Comparison of ENCODE assay signal across 17 cellular contexts in the genomic region with DNA sequence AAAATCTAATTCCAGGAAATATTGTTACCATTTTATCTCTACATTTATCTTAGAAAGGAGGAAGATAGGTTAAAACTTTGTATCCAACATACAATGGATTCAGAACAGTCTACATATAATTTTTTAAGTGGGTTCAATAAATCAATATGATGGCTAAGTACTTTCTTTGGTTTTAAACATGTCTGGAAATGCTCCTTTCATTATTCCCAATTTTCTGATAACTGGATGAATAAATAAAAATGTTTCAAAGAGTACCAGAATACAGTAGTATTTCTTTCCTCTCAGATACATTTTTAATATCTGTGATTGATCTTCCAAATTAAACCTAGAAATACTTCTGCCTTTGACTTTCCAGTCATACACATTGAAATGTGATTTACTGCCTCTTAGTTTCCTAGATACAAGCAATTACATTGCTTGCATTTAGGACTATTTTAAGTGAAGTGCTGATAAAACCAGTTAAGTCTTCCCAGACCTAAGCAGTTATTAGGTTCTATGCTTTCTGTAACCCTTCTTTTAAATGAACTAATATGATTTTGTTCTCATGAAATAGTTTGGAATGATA.
DNase-seq lines count a peak whose midpoint lies in the region; FAIRE-seq and TF ChIP-seq lines count a peak whose summit lies in the region.
"Had no signal": no experiment of that assay in that cellular context is flagged by ENCODE, and none has a peak within 500 bp of the region (broad histone marks: within the 10 kb centered on the region; RNA-seq: fewer than 3 reads in every experiment).

No MANE protein-coding gene starts in this region.

- H3K4ac ChIP-seq in mesenchymal stem cell (ENCODE audit: low read depth in 1 of 2, low read length in 2 of 2): no peak overlapping the region

- H3K27me3 ChIP-seq in mesenchymal stem cell (ENCODE audit: control insufficient read depth in 1 of 2, insufficient read depth in 1 of 2, low read length in 2 of 2): no peaks in the 10 kb centered on the region
- H3K27me3 ChIP-seq: BLaER1 had no signal

- H3K14ac ChIP-seq in mesenchymal stem cell (ENCODE audit: low read length in 2 of 2): no peak overlapping the region

- no peak overlapping the region for H2AFZ ChIP-seq in mesenchymal stem cell (ENCODE audit: low read depth, low read length)

- H2BK120ac ChIP-seq in mesenchymal stem cell (ENCODE audit: low read depth, low read length): no peak overlapping the region

- H2AK5ac ChIP-seq in mesenchymal stem cell (ENCODE audit: low read length, severe bottlenecking): no peak overlapping the region

- H4K91ac ChIP-seq in mesenchymal stem cell (ENCODE audit: low read length): no peak overlapping the region

- H2BK5ac ChIP-seq in mesenchymal stem cell (ENCODE audit: low read depth, low read length, poor library complexity, severe bottlenecking): no peak overlapping the region

- DNase-seq in NCI-H1105 treated with DMSO at 0.1 percent for 48 hours (lab: John Stamatoyannopoulos, UW): peak; percentile 17
- no peak for DNase-seq in NCI-H1105 (lab: John Stamatoyannopoulos, UW)
- DNase-seq in D721Med (ENCODE audit: insufficient read length, low spot score): no peak
- DNase-seq in NCI-H69 (lab: John Stamatoyannopoulos, UW): peak; percentile 47
- DNase-seq in mesenchymal stem cell: peak; percentile 28
- DNase-seq in GM10266 (ENCODE audit: extremely low spot score): no peak
- no peak for DNase-seq in HPDE6-E6E7 (ENCODE audit: extremely low spot score)
- no peak for DNase-seq in NAMALWA (ENCODE audit: low spot score)
- DNase-seq: CD8-positive, alpha-beta memory T cell; DMS 273 treated with DMSO at 0.1 percent for 48 hours; H7 had no signal

- no peak overlapping the region for H3K9ac ChIP-seq in mesenchymal stem cell (ENCODE audit: low read length)
- H3K9ac ChIP-seq: BLaER1 had no signal

- H3K27ac ChIP-seq in mesenchymal stem cell (ENCODE audit: low read length, poor library complexity, severe bottlenecking): no peak overlapping the region
- H3K27ac ChIP-seq: 22Rv1, BLaER1 had no signal

- no peaks in the 10 kb centered on the region for H3K79me1 ChIP-seq in mesenchymal stem cell (replicated peaks; ENCODE audit: low read length, poor library complexity, severe bottlenecking)

- no peak overlapping the region for H3K23ac ChIP-seq in mesenchymal stem cell (ENCODE audit: low read length in 2 of 2)

- no peak overlapping the region for H3K4me2 ChIP-seq in mesenchymal stem cell (ENCODE audit: low read length, poor library complexity, severe bottlenecking)
- H3K4me2 ChIP-seq: BLaER1, GM23338 had no signal

- H4K8ac ChIP-seq in mesenchymal stem cell (ENCODE audit: low read length): no peak overlapping the region

- TF ChIP-seq CTCF in D721Med (IDR thresholded peaks at IDR 0.05; ENCODE audit: insufficient read depth, missing control alignments) (no peak), GM10266 (IDR thresholded peaks at IDR 0.05; ENCODE audit: control insufficient read depth, insufficient read depth, low read depth, missing control alignments) (no peak)

- peak; percentile 85 for FAIRE-seq in D721Med (lab: Jason Lieb, UNC)
- FAIRE-seq: GM12891, HepG2, HTR-8/SVneo had no signal

- H3K18ac ChIP-seq in mesenchymal stem cell (ENCODE audit: low read depth in 1 of 2, low read length in 2 of 2): no peak overlapping the region

- no peaks in the 10 kb centered on the region for H3K9me3 ChIP-seq in mesenchymal stem cell (ENCODE audit: control insufficient read depth, low read length)
- H3K9me3 ChIP-seq: BLaER1 had no signal

- H2BK12ac ChIP-seq in mesenchymal stem cell (ENCODE audit: low read length in 2 of 2): no peak overlapping the region

- H3K4me3 ChIP-seq in mesenchymal stem cell (ENCODE audit: insufficient read depth in 1 of 2, low read depth in 1 of 2, low read length in 2 of 2): no peak overlapping the region
- H3K4me3 ChIP-seq: BLaER1, GM23338 had no signal

- peaks cover 1% of the 10 kb centered on the region for H3K4me1 ChIP-seq in mesenchymal stem cell (ENCODE audit: control insufficient read depth, insufficient read depth, low read depth, low read length)

- no peak overlapping the region for H2BK15ac ChIP-seq in mesenchymal stem cell (ENCODE audit: low read depth, poor library complexity, severe bottlenecking)

- no peaks in the 10 kb centered on the region for H3K36me3 ChIP-seq in mesenchymal stem cell (ENCODE audit: control insufficient read depth in 1 of 2, insufficient read depth in 2 of 2, low read depth in 1 of 2, low read length in 2 of 2)
- H3K36me3 ChIP-seq: BLaER1 had no signal

Comparison
In these comparisons a context has a peak if more than half of its experiments do, and no peak if none do; other contexts are left out.
1. DNase-seq: peak in NCI-H1105 treated with DMSO at 0.1 percent for 48 hours (single experiment), NCI-H69 (single experiment) and mesenchymal stem cell (single experiment); none in NCI-H1105 (single experiment), D721Med (single experiment), GM10266 (single experiment), HPDE6-E6E7 (single experiment) and NAMALWA (single experiment).